ENCODE assay signal across 18 cellular contexts in the genomic region with DNA sequence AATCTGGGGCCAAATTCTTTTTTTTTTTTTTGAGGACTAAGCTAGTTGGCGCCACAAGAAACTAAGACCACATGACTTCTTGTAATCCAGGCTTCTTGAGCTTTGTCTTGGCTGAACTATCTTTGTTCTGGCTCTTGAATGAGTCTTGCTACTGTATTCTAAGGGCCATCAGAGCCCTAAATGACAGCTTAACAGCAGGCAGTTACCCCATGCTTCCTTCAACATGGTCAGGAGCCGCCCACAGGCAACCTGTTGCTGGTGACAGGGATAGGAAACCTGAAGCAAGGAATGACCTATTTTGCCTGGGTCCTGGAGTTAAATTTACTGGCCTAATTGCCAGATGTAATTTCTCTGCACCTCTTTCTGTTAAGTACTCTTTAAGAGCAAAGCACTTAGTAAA.
DNase-seq lines count a peak whose midpoint lies in the region; ATAC-seq and TF ChIP-seq lines count a peak whose summit lies in the region.
"Had no signal": no experiment of that assay in that cellular context is flagged by ENCODE, and none has a peak within 500 bp of the region (broad histone marks: within the 10 kb centered on the region; RNA-seq: fewer than 3 reads in every experiment).

No MANE protein-coding gene starts in this region.

- DNase-seq in DMS79 treated with DMSO at 0.1 percent for 48 hours (lab: John Stamatoyannopoulos, UW) (peak; percentile 78), M059J (ENCODE audit: low read depth) (peak; percentile 50), ovary (no peak), NCI-H1694 treated with DMSO at 0.1 percent for 48 hours (lab: John Stamatoyannopoulos, UW) (no peak)
- DNase-seq in stimulated activated naive CD4-positive, alpha-beta T cell (lab: John Stamatoyannopoulos, UW), result no peak
- DNase-seq: C1 segment of cervical spinal cord; CD8-positive, alpha-beta memory T cell; DND-41; HCEC 1CT; Karpas-422; NCI-H1092 treated with DMSO at 0.1 percent for 48 hours; NCI-H1694; NCI-H2107; NCI-H526 treated with DMSO at 0.1 percent for 48 hours; NK-92 treated with Interleukin-12 subunit alpha and Interleukin-12 subunit beta, amount 100 ng/mL, for 24 hours had no signal

- H3K9me3 ChIP-seq in skeletal muscle satellite cell (replicated peaks; ENCODE audit: low read length), result no peaks in the 10 kb centered on the region
- no peaks in the 10 kb centered on the region for H3K9me3 ChIP-seq in ovary

- no peak for TF ChIP-seq CTCF in ovary (IDR thresholded peaks at IDR 0.05)

- H3K36me3 ChIP-seq in skeletal muscle satellite cell (ENCODE audit: insufficient read depth, low read length) (no peaks in the 10 kb centered on the region), ovary (no peaks in the 10 kb centered on the region)

- H3K9ac ChIP-seq in skeletal muscle satellite cell (ENCODE audit: low read depth, low read length), result no peak overlapping the region

- H3K4me1 ChIP-seq in skeletal muscle satellite cell (ENCODE audit: control insufficient read depth, insufficient read depth, low read length) (peaks cover 24% of the 10 kb centered on the region), ovary (ENCODE audit: insufficient read depth) (no peaks in the 10 kb centered on the region)

- H3K4me3 ChIP-seq in skeletal muscle satellite cell (ENCODE audit: low read length) (no peak overlapping the region), ovary (no peak overlapping the region)

- intact Hi-C loops in ovary (cut with DNase I), result no loop called here

- H3K27me3 ChIP-seq in skeletal muscle satellite cell (ENCODE audit: control insufficient read depth, insufficient read depth, low read length), result peaks cover 4% of the 10 kb centered on the region
- H3K27me3 ChIP-seq in ovary, result no peaks in the 10 kb centered on the region

- WGBS in ovary, 3 donors, result 89 to 90% (median 90%) methylated on average over 2 of the region's 2 CpGs

- no peak for TF ChIP-seq POLR2A in ovary (IDR thresholded peaks at IDR 0.05)

- H3K4me2 ChIP-seq in skeletal muscle satellite cell (ENCODE audit: low read length), result peak overlapping the region; percentile 41

- TF ChIP-seq EP300 in ovary (IDR thresholded peaks at IDR 0.05), result no peak

- ATAC-seq in SK-N-SH treated with all-trans-retinoic acid at 6 μM for 48 hours, result peak; percentile 3; the same call in 2 of the 3 replicates
- ATAC-seq: Right ventricle myocardium inferior had no signal

- no peak overlapping the region for H3K27ac ChIP-seq in ovary

TF ChIP-seq in SK-N-SH treated with all-trans-retinoic acid at 6 μM for 48 hours, 23 proteins besides CTCF, POLR2A, EP300 and RAD21:
- TF ChIP-seq ZFP3 (CRISPR knock-in tag; IDR thresholded peaks at IDR 0.05), result no peak
- no peak for TF ChIP-seq PPARA (CRISPR knock-in tag; IDR thresholded peaks at IDR 0.05; ENCODE audit: borderline replicate concordance)
- TF ChIP-seq ZFP30 (CRISPR knock-in tag; IDR thresholded peaks at IDR 0.05), result no peak
- TF ChIP-seq ESRRG (CRISPR knock-in tag; IDR thresholded peaks at IDR 0.05), result no peak
- TF ChIP-seq ZNF70 (CRISPR knock-in tag; IDR thresholded peaks at IDR 0.05), result no peak
- TF ChIP-seq TOX (CRISPR knock-in tag; IDR thresholded peaks at IDR 0.05; ENCODE audit: borderline replicate concordance), result no peak
- no peak for TF ChIP-seq SNAI2 (CRISPR knock-in tag; IDR thresholded peaks at IDR 0.05)
- TF ChIP-seq CSDC2 (CRISPR knock-in tag; IDR thresholded peaks at IDR 0.05), result no peak
- TF ChIP-seq TCF4 (CRISPR knock-in tag; IDR thresholded peaks at IDR 0.05; ENCODE audit: borderline replicate concordance), result no peak
- TF ChIP-seq, protein P1, sequence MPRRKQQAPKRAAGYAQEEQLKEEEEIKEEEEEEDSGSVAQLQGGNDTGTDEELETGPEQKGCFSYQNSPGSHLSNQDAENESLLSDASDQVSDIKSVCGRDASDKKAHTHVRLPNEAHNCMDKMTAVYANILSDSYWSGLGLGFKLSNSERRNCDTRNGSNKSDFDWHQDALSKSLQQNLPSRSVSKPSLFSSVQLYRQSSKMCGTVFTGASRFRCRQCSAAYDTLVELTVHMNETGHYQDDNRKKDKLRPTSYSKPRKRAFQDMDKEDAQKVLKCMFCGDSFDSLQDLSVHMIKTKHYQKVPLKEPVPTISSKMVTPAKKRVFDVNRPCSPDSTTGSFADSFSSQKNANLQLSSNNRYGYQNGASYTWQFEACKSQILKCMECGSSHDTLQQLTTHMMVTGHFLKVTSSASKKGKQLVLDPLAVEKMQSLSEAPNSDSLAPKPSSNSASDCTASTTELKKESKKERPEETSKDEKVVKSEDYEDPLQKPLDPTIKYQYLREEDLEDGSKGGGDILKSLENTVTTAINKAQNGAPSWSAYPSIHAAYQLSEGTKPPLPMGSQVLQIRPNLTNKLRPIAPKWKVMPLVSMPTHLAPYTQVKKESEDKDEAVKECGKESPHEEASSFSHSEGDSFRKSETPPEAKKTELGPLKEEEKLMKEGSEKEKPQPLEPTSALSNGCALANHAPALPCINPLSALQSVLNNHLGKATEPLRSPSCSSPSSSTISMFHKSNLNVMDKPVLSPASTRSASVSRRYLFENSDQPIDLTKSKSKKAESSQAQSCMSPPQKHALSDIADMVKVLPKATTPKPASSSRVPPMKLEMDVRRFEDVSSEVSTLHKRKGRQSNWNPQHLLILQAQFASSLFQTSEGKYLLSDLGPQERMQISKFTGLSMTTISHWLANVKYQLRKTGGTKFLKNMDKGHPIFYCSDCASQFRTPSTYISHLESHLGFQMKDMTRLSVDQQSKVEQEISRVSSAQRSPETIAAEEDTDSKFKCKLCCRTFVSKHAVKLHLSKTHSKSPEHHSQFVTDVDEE (CRISPR knock-in tag; IDR thresholded peaks at IDR 0.05), result no peak
- TF ChIP-seq, protein P2, sequence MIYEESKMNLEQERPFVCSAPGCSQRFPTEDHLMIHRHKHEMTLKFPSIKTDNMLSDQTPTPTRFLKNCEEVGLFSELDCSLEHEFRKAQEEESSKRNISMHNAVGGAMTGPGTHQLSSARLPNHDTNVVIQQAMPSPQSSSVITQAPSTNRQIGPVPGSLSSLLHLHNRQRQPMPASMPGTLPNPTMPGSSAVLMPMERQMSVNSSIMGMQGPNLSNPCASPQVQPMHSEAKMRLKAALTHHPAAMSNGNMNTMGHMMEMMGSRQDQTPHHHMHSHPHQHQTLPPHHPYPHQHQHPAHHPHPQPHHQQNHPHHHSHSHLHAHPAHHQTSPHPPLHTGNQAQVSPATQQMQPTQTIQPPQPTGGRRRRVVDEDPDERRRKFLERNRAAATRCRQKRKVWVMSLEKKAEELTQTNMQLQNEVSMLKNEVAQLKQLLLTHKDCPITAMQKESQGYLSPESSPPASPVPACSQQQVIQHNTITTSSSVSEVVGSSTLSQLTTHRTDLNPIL (CRISPR knock-in tag; IDR thresholded peaks at IDR 0.05; ENCODE audit: low read depth), result no peak
- TF ChIP-seq, protein P3, sequence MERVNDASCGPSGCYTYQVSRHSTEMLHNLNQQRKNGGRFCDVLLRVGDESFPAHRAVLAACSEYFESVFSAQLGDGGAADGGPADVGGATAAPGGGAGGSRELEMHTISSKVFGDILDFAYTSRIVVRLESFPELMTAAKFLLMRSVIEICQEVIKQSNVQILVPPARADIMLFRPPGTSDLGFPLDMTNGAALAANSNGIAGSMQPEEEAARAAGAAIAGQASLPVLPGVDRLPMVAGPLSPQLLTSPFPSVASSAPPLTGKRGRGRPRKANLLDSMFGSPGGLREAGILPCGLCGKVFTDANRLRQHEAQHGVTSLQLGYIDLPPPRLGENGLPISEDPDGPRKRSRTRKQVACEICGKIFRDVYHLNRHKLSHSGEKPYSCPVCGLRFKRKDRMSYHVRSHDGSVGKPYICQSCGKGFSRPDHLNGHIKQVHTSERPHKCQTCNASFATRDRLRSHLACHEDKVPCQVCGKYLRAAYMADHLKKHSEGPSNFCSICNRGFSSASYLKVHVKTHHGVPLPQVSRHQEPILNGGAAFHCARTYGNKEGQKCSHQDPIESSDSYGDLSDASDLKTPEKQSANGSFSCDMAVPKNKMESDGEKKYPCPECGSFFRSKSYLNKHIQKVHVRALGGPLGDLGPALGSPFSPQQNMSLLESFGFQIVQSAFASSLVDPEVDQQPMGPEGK (CRISPR knock-in tag; IDR thresholded peaks at IDR 0.05; ENCODE audit: borderline replicate concordance), result no peak
- TF ChIP-seq, protein P4, sequence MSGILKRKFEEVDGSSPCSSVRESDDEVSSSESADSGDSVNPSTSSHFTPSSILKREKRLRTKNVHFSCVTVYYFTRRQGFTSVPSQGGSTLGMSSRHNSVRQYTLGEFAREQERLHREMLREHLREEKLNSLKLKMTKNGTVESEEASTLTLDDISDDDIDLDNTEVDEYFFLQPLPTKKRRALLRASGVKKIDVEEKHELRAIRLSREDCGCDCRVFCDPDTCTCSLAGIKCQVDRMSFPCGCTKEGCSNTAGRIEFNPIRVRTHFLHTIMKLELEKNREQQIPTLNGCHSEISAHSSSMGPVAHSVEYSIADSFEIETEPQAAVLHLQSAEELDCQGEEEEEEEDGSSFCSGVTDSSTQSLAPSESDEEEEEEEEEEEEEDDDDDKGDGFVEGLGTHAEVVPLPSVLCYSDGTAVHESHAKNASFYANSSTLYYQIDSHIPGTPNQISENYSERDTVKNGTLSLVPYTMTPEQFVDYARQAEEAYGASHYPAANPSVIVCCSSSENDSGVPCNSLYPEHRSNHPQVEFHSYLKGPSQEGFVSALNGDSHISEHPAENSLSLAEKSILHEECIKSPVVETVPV (CRISPR knock-in tag; IDR thresholded peaks at IDR 0.05), result no peak
- TF ChIP-seq ISL1 (CRISPR knock-in tag; IDR thresholded peaks at IDR 0.05), result no peak

Comparison
In these comparisons a context has a peak if more than half of its experiments do, and no peak if none do; other contexts are left out.
1. DNase-seq: peak in DMS79 treated with DMSO at 0.1 percent for 48 hours (single experiment) and M059J (single experiment); none in ovary (0 of 5), NCI-H1694 treated with DMSO at 0.1 percent for 48 hours (single experiment) and stimulated activated naive CD4-positive, alpha-beta T cell (0 of 6).